9 cellular contexts compared by ENCODE assay signal in the genomic region with DNA sequence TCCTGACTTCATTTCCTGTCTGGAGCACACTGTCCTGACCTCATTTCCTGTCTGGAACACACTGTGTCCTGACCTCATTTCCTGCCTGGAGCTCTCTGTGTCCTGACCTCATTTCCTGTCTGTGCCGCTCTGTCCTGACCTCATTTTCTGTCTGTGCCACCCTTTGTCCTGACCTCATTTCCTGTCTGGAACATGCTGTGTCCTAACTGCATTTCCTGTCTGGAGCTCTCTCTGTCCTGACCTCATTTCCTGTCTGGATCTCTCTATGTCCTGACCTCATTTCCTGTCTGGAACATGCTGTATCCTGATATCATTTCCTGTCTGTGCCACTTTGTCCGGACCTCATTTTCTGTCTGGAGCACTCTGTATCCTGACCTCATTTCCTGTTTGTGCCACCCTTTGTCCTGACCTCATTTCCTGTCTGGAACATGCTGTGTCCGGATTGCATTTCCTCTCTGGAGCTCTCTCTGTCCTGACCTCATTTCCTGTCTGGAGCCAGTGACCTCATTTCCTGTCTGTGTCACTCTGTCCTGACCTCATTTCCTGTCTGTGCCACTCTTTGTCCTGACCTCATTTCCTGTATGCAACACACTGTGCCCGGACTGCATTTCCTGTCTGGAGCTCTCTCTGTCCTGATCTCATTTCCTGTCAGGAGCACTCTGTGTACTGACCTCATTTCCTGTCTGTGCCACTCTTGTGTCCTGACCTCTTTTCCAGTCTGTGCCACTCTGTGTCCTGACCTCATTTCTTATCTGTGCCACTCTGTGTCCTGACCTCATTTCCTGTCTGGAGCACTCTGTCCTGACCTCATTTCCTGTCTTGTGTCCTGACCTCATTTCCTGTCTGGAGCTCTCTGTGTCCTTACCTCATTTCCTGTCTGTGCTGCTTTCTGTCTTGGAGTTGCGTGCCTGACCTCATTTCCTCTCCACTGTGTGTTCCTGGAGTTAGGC. TPM values are rescaled to one million over a fixed set of nuclear protein-coding genes. Genes with fewer than 3 reads are reported as not detected.
DNase-seq lines count a peak whose midpoint lies in the region; ATAC-seq and TF ChIP-seq lines count a peak whose summit lies in the region.
"Had no signal": no experiment of that assay in that cellular context is flagged by ENCODE, and none has a peak within 500 bp of the region (broad histone marks: within the 10 kb centered on the region; RNA-seq: fewer than 3 reads in every experiment).

No MANE protein-coding gene starts in this region.

- DNase-seq in CD4-positive, alpha-beta T cell: peak; percentile 40 to 91 (median 60)
- DNase-seq in NK-92 (lab: John Stamatoyannopoulos, UW; ENCODE audit: unreplicated experiment) (peak; percentile 42), epithelial cell of prostate (ENCODE audit: low read depth, low spot score) (no peak), sciatic nerve (ENCODE audit: low spot score) (no peak), NCI-H345 treated with DMSO at 0.1 percent for 48 hours (lab: John Stamatoyannopoulos, UW; ENCODE audit: unreplicated experiment) (no peak)
- peak; percentile 81 for DNase-seq in activated CD8-positive, alpha-beta memory T cell treated with anti-CD3 and anti-CD28 coated beads for 24 hours

- no peak overlapping the region for H3K4me3 Mint-ChIP-seq in CD4-positive, alpha-beta T cell

- peak overlapping the region; percentile 100 for H3K27ac ChIP-seq in CD4-positive, alpha-beta T cell (ENCODE audit: low read depth, low read length)
- H3K27ac ChIP-seq in epithelial cell of prostate: peak overlapping the region; percentile 92

- CTCF ChIA-PET in CD4-positive, alpha-beta T cell (lab: Charles Lee): interaction anchor here (0.8 to 1.6 kb wide), 4 partner anchors 23 to 126 kb away, joined by 3 to 4 read pairs (median 4); a partner anchor contains a TSS

- POLR2A ChIA-PET in CD4-positive, alpha-beta T cell (lab: Charles Lee): interaction anchor here (0.6 to 3.3 kb wide), 23 partner anchors 11 to 1373 kb away, joined by 3 to 197 read pairs (median 6); a partner anchor contains a TSS

- peaks cover 52% of the 10 kb centered on the region for H3K36me3 Mint-ChIP-seq in CD4-positive, alpha-beta T cell (ENCODE audit: low read depth)

- peak; percentile 67 for ATAC-seq in CD4-positive, alpha-beta T cell (ENCODE audit: poor library complexity)
- ATAC-seq in GM21825 (IDR thresholded peaks at IDR 0.05; ENCODE audit: unreplicated experiment): peak; percentile 53
- ATAC-seq in sciatic nerve: peak; percentile 31
- ATAC-seq in HG02798 (IDR thresholded peaks at IDR 0.05; ENCODE audit: poor library complexity, unreplicated experiment): no peak

- peaks cover 52% of the 10 kb centered on the region for H3K4me1 Mint-ChIP-seq in CD4-positive, alpha-beta T cell (ENCODE audit: low read depth)

- TF ChIP-seq CTCF in CD4-positive, alpha-beta T cell (IDR thresholded peaks at IDR 0.05): no peak

- no peak overlapping the region for H3K27ac Mint-ChIP-seq in CD4-positive, alpha-beta T cell

- H3K9me3 ChIP-seq in CD4-positive, alpha-beta T cell (ENCODE audit: control insufficient read depth, low read length): peaks cover 15% of the 10 kb centered on the region
- H3K9me3 ChIP-seq: HAP-1 had no signal

- H3K27me3 Mint-ChIP-seq in CD4-positive, alpha-beta T cell: no peaks in the 10 kb centered on the region

- intact Hi-C loops in CD4-positive, alpha-beta T cell (cut with DNase I, micrococcal nuclease): loop anchor here (1.0 to 5.0 kb wide), 8 partner anchors 21 to 1647 kb away; a partner anchor contains a TSS
- intact Hi-C loops in sciatic nerve (cut with DNase I): no loop called here

- H3K9me3 Mint-ChIP-seq in CD4-positive, alpha-beta T cell: peaks cover 2% of the 10 kb centered on the region

- H3K27me3 ChIP-seq in CD4-positive, alpha-beta T cell (ENCODE audit: control insufficient read depth, insufficient read depth, low read length): no peaks in the 10 kb centered on the region

RNA-seq across cellular contexts. Expression of a gene that starts 27.6 kb away (rescaled TPM):
- total RNA-seq in CD4-positive, alpha-beta T cell: 100 to 1,000 TPM; 286 to 324 TPM
- total RNA-seq in sciatic nerve: 108 TPM

Comparison
In these comparisons a context has a peak if more than half of its experiments do, and no peak if none do; other contexts are left out.
1. DNase-seq: peak in CD4-positive, alpha-beta T cell (10 of 10), NK-92 (single experiment) and activated CD8-positive, alpha-beta memory T cell treated with anti-CD3 and anti-CD28 coated beads for 24 hours (single experiment); none in epithelial cell of prostate (single experiment), sciatic nerve (single experiment) and NCI-H345 treated with DMSO at 0.1 percent for 48 hours (single experiment).